ENCODE assay signal across 16 cellular contexts in the genomic region with DNA sequence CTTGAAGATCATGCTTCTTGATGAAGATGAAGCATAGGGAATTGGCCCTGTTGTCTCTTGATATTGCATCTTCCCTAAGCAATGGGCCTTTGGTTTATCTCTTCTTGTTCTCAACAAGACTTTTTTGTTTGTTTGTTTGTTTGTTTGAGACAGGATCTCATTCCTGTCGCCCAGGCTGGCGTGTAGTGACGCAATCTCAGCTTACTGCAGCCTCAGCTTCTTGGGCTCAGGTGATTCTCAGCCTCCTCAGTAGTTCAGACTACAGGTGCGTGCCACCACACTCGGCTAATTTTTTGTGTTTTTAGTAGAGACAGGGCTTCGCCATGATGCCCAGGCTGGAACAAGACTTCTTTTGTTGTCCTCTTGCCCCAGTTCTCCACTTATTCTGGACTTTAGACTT. TPM values are rescaled to one million over a fixed set of nuclear protein-coding genes. Genes with fewer than 3 reads are reported as not detected.
DNase-seq lines count a peak whose midpoint lies in the region; ATAC-seq and TF ChIP-seq lines count a peak whose summit lies in the region.
"Had no signal": no experiment of that assay in that cellular context is flagged by ENCODE, and none has a peak within 500 bp of the region (broad histone marks: within the 10 kb centered on the region; RNA-seq: fewer than 3 reads in every experiment).

No MANE protein-coding gene starts in this region.

- peaks cover 5% of the 10 kb centered on the region for H3K4me1 ChIP-seq in H9 (ENCODE audit: insufficient read depth, low read length)

- H4K5ac ChIP-seq in H9 (ENCODE audit: insufficient read length, low read depth, low read length) = no peak overlapping the region

- H3K36me3 Mint-ChIP-seq in H9 (ENCODE audit: insufficient read depth in 1 of 3, low read depth in 3 of 3) = peaks cover 4 to 15% (median 4%) of the 10 kb centered on the region in 3 experiments; a peak in 5 of 7 replicates

- H3K4me1 Mint-ChIP-seq in H9 = peaks cover 45 to 50% of the 10 kb centered on the region in 2 experiments

- no peaks in the 10 kb centered on the region for H3K27me3 ChIP-seq in H9 (ENCODE audit: insufficient read depth, low read length)
- no peaks in the 10 kb centered on the region for H3K27me3 ChIP-seq in dorsolateral prefrontal cortex

- H3K56ac ChIP-seq in H9 (ENCODE audit: insufficient read length, low read depth, low read length) = no peak overlapping the region

- no peak overlapping the region for H2BK15ac ChIP-seq in H9 (ENCODE audit: low read depth, low read length)

- no peak overlapping the region for H3K14ac ChIP-seq in H9 (ENCODE audit: insufficient read depth, low read length)

- peak overlapping the region in 2 of 3 experiments; percentile 40 to 50; a peak in 2 of 7 replicates for H3K27ac Mint-ChIP-seq in H9
- H3K27ac Mint-ChIP-seq: CD4-positive, alpha-beta memory T cell; GM23338 had no signal

- no peak for TF ChIP-seq EP300 in Ishikawa (IDR thresholded peaks at IDR 0.05; ENCODE audit: borderline replicate concordance)

- no peak overlapping the region for H3K4ac ChIP-seq in H9 (ENCODE audit: low read depth, low read length)

- H3K27me3 Mint-ChIP-seq in H9 (ENCODE audit: low read depth) = no peaks in the 10 kb centered on the region

- no peak overlapping the region for H4K91ac ChIP-seq in H9 (ENCODE audit: insufficient read length, low read depth, low read length)

- no peak overlapping the region for H2AFZ ChIP-seq in H9 (ENCODE audit: low read length)
- H2AFZ ChIP-seq: GM23338 had no signal

- no peak overlapping the region for H3K23ac ChIP-seq in H9 (ENCODE audit: insufficient read length, low read depth, low read length)

- H3K23me2 ChIP-seq in H9 (ENCODE audit: insufficient read length, low read depth, low read length, poor library complexity, severe bottlenecking) = peaks cover 9% of the 10 kb centered on the region

- no peak overlapping the region for H2BK120ac ChIP-seq in H9 (ENCODE audit: low read depth, low read length, poor library complexity, severe bottlenecking)

- H2BK5ac ChIP-seq in H9 (ENCODE audit: insufficient read length, low read length) = no peak overlapping the region

- no peak overlapping the region for H2AK5ac ChIP-seq in H9 (ENCODE audit: insufficient read length, low read length)

- peak overlapping the region in 1 of 59 donors; percentile 3 for H3K4me3 ChIP-seq in dorsolateral prefrontal cortex
- H3K4me3 ChIP-seq: GM23338 had no signal

- no peak overlapping the region for H3K9ac ChIP-seq in H9 (ENCODE audit: extremely low read depth, insufficient read length, low read length)

- TF ChIP-seq CTCF in H9 (conservative IDR thresholded peaks at IDR 0.05) (no peak), dorsolateral prefrontal cortex (IDR thresholded peaks at IDR 0.05 in 54 of 56, conservative IDR thresholded peaks at IDR 0.05 in 2 of 56; ENCODE audit: low read depth in 1 of 56, partially characterized antibody in 56 of 56) (no peak)

- no peaks in the 10 kb centered on the region for H4K20me1 ChIP-seq in H9 (ENCODE audit: control insufficient read depth, insufficient read depth, insufficient read length)

- no peak overlapping the region for H3T11ph ChIP-seq in H9 (ENCODE audit: low read length)

- H3K79me2 ChIP-seq in H9 (ENCODE audit: insufficient read depth, low read length) = peaks cover 45% of the 10 kb centered on the region; the same call in 1 of the 2 replicates

- no CpG with 5 or more reads among the region's 6 CpGs for WGBS in H9 (ENCODE audit: extremely low coverage, insufficient read length, low lambda C conversion rate)

- H2BK20ac ChIP-seq in H9 (ENCODE audit: low read depth, low read length, poor library complexity, severe bottlenecking) = no peak overlapping the region

- no peak overlapping the region for H4K8ac ChIP-seq in H9 (replicated peaks; ENCODE audit: insufficient read length, low read depth, low read length)

- no peak for ATAC-seq in GM21723 (IDR thresholded peaks at IDR 0.05; ENCODE audit: unreplicated experiment)
- ATAC-seq: GM23338 had no signal

- H2BK12ac ChIP-seq in H9 (ENCODE audit: insufficient read length, low read depth, low read length) = no peak overlapping the region

- intact Hi-C loops in dorsolateral prefrontal cortex (cut with DNase I) = loop anchor here in 1 of 2 donors (10.0 kb wide), 1 partner anchor 117 kb away; no protein-coding TSS in a partner anchor

- H3K27ac ChIP-seq in H9 (ENCODE audit: insufficient read length, low read depth, low read length) = no peak overlapping the region
- H3K27ac ChIP-seq in dorsolateral prefrontal cortex = peak overlapping the region in 39 of 59 donors; percentile 0 to 79 (median 51)
- peak overlapping the region; percentile 37 for H3K27ac ChIP-seq in substantia nigra (ENCODE audit: low read depth, low read length, poor library complexity, severe bottlenecking)

- TF ChIP-seq RAD21 in Ishikawa (IDR thresholded peaks at IDR 0.05; ENCODE audit: low read depth) = no peak

- no peaks in the 10 kb centered on the region for H3K79me1 ChIP-seq in H9 (ENCODE audit: insufficient read depth, low read depth, low read length, poor library complexity, severe bottlenecking)

- no peaks in the 10 kb centered on the region for H3K9me3 ChIP-seq in H9 (ENCODE audit: control insufficient read depth, low read depth, low read length)

- H3K4me2 ChIP-seq in H9 (ENCODE audit: insufficient read depth, insufficient read length, low read length) = no peak overlapping the region
- H3K4me2 ChIP-seq: GM23338 had no signal

- no peak for DNase-seq in H9
- no peak for DNase-seq in dorsolateral prefrontal cortex
- DNase-seq in substantia nigra (lab: John Stamatoyannopoulos, UW) = no peak
- no peak for DNase-seq in NCI-H524 treated with DMSO at 0.1 percent for 48 hours (lab: John Stamatoyannopoulos, UW)
- DNase-seq in NCI-H2029 (lab: John Stamatoyannopoulos, UW) = no peak
- DNase-seq: 8988T; C1 segment of cervical spinal cord; Calu3; CD4-positive, alpha-beta memory T cell; COR-L47; DMS153; DND-41; HCEC 1CT had no signal

- H3K9me3 Mint-ChIP-seq in H9 = no peaks in the 10 kb centered on the region; a peak in 1 of 5 replicates
- H3K9me3 Mint-ChIP-seq: GM23338 had no signal

- H3K18ac ChIP-seq in H9 (ENCODE audit: insufficient read length, low read depth, low read length) = no peak overlapping the region

- no peak overlapping the region for H3K4me3 Mint-ChIP-seq in H9
- H3K4me3 Mint-ChIP-seq: CD4-positive, alpha-beta memory T cell; GM23338 had no signal

TF ChIP-seq in Ishikawa, 13 proteins besides CTCF, POLR2A, EP300 and RAD21:
- TF ChIP-seq ZBTB7A (IDR thresholded peaks at IDR 0.05; ENCODE audit: low read depth) (no peak), CEBPB (IDR thresholded peaks at IDR 0.05) (0 out of 2 replicates have a peak, but pooled peaks have one; percentile 29), FOXM1 (IDR thresholded peaks at IDR 0.05; ENCODE audit: borderline replicate concordance, low read depth) (no peak), TEAD4 (IDR thresholded peaks at IDR 0.05) (no peak)

RNA-seq across cellular contexts. Expression of a gene that starts 5.2 kb away (rescaled TPM):
- total RNA-seq in H9 (2021) (64.7 and 65.5 TPM in 2 replicates), dorsolateral prefrontal cortex (10 to 100 TPM; 15.9 to 42.8 (median 25.6) TPM)
- total RNA-seq: CD4-positive, alpha-beta memory T cell had no signal

RNA-seq across cellular contexts. Expression of a gene that starts 51.2 kb away (rescaled TPM):
- total RNA-seq in H9 (2021) (34.0 and 35.7 TPM in 2 replicates), dorsolateral prefrontal cortex (10 to 100 TPM; 19.8 to 52.0 (median 34.3) TPM)
